4 cellular contexts compared by ENCODE assay signal in genomic region chrX:52887459-52887858, GRCh38. TPM values are rescaled to one million over a fixed set of nuclear protein-coding genes. Genes with fewer than 3 reads are reported as not detected.
"Had no signal": no experiment of that assay in that cellular context is flagged by ENCODE, and none has a peak within 500 bp of the region (broad histone marks: within the 10 kb centered on the region; RNA-seq: fewer than 3 reads in every experiment).

No MANE protein-coding gene starts in this region.

RNA-seq across cellular contexts. Expression of gene XAGE3, which starts 19.6 kb away (rescaled TPM):
- total RNA-seq: LHCN-M2, M059J, MCF 10A, NCI-H460 had no signal
